Comparison of ENCODE assay signal across 8 cellular contexts in the genomic region with DNA sequence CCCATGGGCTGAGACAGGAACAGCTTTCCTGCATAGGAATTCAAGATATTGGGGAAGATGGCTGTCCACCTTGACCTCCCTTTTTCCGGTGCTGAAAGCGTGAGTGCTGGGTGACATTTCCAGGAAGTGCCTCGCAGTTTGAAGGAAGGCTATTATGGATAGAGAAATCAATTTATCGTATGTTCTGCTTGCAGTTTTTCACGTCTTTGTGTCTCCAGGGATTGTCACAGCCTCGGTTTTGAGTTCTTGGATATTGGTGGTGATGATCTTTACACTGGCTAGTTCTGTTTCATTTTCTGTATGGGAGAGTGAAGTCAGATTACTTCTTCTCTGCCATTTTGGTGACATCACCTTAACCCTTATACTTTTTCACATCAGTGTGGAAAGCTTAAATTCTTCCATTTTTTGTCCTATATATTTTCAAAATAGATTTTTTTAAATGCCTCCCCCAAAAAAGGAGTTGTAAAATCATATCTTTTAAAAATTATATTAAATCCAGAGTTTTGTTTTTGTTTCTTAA.
A peak's percentile ranks its signal among the peaks of the same experiment; 100 is the strongest.
DNase-seq lines count a peak whose midpoint lies in the region; ATAC-seq and TF ChIP-seq lines count a peak whose summit lies in the region.

No MANE protein-coding gene starts in this region.

- intact Hi-C loops in mammary epithelial cell (cut with micrococcal nuclease) (loop anchor here (1.0 to 10.0 kb wide), 3 partner anchors 222 to 547 kb away; no protein-coding TSS in a partner anchor), MCF 10A (cut with micrococcal nuclease) (loop anchor here (1.0 to 10.0 kb wide), 5 partner anchors 152 to 547 kb away; a partner anchor contains a TSS), posterior cingulate gyrus (cut with DNase I) (loop anchor here (1.0 kb wide), 1 partner anchor 222 kb away; no protein-coding TSS in a partner anchor)

- H3K4me1 ChIP-seq in mammary epithelial cell (ENCODE audit: insufficient read depth, low read length) (no peaks in the 10 kb centered on the region), thymus (ENCODE audit: control insufficient read depth, insufficient read depth, low read length) (peaks cover 7% of the 10 kb centered on the region)

- H3K79me2 ChIP-seq in mammary epithelial cell (ENCODE audit: insufficient read depth, low read length), result no peaks in the 10 kb centered on the region

- dilution Hi-C loops in mammary epithelial cell (cut with HindIII; ENCODE audit: low sequenced_read_pairs), result no loop called here

- CTCF ChIA-PET in mammary epithelial cell (lab: Charles Lee; ENCODE audit: low non-redundant PET), result no interaction called here
- CTCF ChIA-PET in MCF 10A (lab: Yijun Ruan, JAX), result interaction anchor here (0.6 to 11.5 kb wide), 7 partner anchors 12 to 600 kb away, joined by 3 to 127 read pairs (median 3); no protein-coding TSS in a partner anchor

- peak; percentile 64 for ATAC-seq in HG02981 (IDR thresholded peaks at IDR 0.05; ENCODE audit: unreplicated experiment)
- ATAC-seq in activated T-helper 17 cell treated with anti-CD3 and anti-CD28 coated beads, Interleukin-2, amount 50 U/mL, for 72 hours (replicated peaks), result peak; percentile 67

- in situ Hi-C loops in mammary epithelial cell (cut with MboI; ENCODE audit: low sequenced_read_pairs in 2 of 2), result loop anchor here (5.0 to 25.0 kb wide), 3 partner anchors 219 to 552 kb away; no protein-coding TSS in a partner anchor
- in situ Hi-C loops in ACHN (cut with HindIII; ENCODE audit: low pct_ligation_motif_present, low pct_unique_long_range_greater_than_20kb, low sequenced_read_pairs), result no loop called here

- DNase-seq in mammary epithelial cell (no peak), MCF 10A (ENCODE audit: unreplicated experiment) (no peak), posterior cingulate gyrus (no peak), ACHN (no peak), kidney tubule cell (ENCODE audit: low spot score) (no peak)

- no peaks in the 10 kb centered on the region for H3K9me3 ChIP-seq in mammary epithelial cell (replicated peaks; ENCODE audit: insufficient read depth, low read length)
- no peaks in the 10 kb centered on the region for H3K9me3 ChIP-seq in thymus (ENCODE audit: control insufficient read depth)

- no peak overlapping the region for H3K4me3 Mint-ChIP-seq in MCF 10A (ENCODE audit: unreplicated experiment)
- peak overlapping the region; percentile 94 for H3K4me3 Mint-ChIP-seq in activated T-helper 17 cell treated with anti-CD3 and anti-CD28 coated beads, Interleukin-2, amount 50 U/mL, for 72 hours

- no peak for TF ChIP-seq CTCF in mammary epithelial cell (conservative IDR thresholded peaks at IDR 0.05 in 1 of 2, IDR thresholded peaks at IDR 0.05 in 1 of 2; ENCODE audit: extremely low read depth in 1 of 2, insufficient read depth in 1 of 2, low read depth in 1 of 2, low read length in 2 of 2)
- no peak for TF ChIP-seq CTCF in MCF 10A (IDR thresholded peaks at IDR 0.05; ENCODE audit: unreplicated experiment)

- H3K36me3 ChIP-seq in mammary epithelial cell (ENCODE audit: insufficient read depth, low read length) (no peaks in the 10 kb centered on the region), thymus (ENCODE audit: control insufficient read depth, insufficient read depth) (no peaks in the 10 kb centered on the region)

- no peaks in the 10 kb centered on the region for H3K36me3 Mint-ChIP-seq in MCF 10A (ENCODE audit: insufficient read depth, unreplicated experiment)
- H3K36me3 Mint-ChIP-seq in activated T-helper 17 cell treated with anti-CD3 and anti-CD28 coated beads, Interleukin-2, amount 50 U/mL, for 72 hours (ENCODE audit: low read depth), result no peaks in the 10 kb centered on the region

- H3K27me3 Mint-ChIP-seq in MCF 10A (ENCODE audit: insufficient read depth, unreplicated experiment), result peaks cover 30% of the 10 kb centered on the region
- no peaks in the 10 kb centered on the region for H3K27me3 Mint-ChIP-seq in activated T-helper 17 cell treated with anti-CD3 and anti-CD28 coated beads, Interleukin-2, amount 50 U/mL, for 72 hours

- no peaks in the 10 kb centered on the region for H3K27me3 ChIP-seq in mammary epithelial cell (ENCODE audit: insufficient read depth, low read length)
- no peaks in the 10 kb centered on the region for H3K27me3 ChIP-seq in thymus (ENCODE audit: control insufficient read depth, insufficient read depth)

- H3K4me1 Mint-ChIP-seq in MCF 10A (ENCODE audit: insufficient read depth, unreplicated experiment), result no peaks in the 10 kb centered on the region
- H3K4me1 Mint-ChIP-seq in activated T-helper 17 cell treated with anti-CD3 and anti-CD28 coated beads, Interleukin-2, amount 50 U/mL, for 72 hours, result peaks cover 11% of the 10 kb centered on the region

- BruUV-seq in mammary epithelial cell (replicated peaks; lab: Mats Ljungman, UMichigan) (no TSS peak), MCF 10A (replicated peaks; lab: Mats Ljungman, UMichigan) (no TSS peak)

- POLR2A ChIA-PET in MCF 10A (lab: Yijun Ruan, JAX), result interaction anchor here (0.9 to 1.2 kb wide), 2 partner anchors 220 to 224 kb away, joined by 3 to 8 read pairs; no protein-coding TSS in a partner anchor

- no peaks in the 10 kb centered on the region for H4K20me1 ChIP-seq in mammary epithelial cell (ENCODE audit: insufficient read depth, low read length)

- H3K9ac ChIP-seq in mammary epithelial cell (ENCODE audit: insufficient read depth, low read length), result no peak overlapping the region

- H2AFZ ChIP-seq in mammary epithelial cell (ENCODE audit: low read depth, low read length), result peak overlapping the region; percentile 59

- no peaks in the 10 kb centered on the region for H3K9me3 Mint-ChIP-seq in MCF 10A (ENCODE audit: unreplicated experiment)
- H3K9me3 Mint-ChIP-seq in activated T-helper 17 cell treated with anti-CD3 and anti-CD28 coated beads, Interleukin-2, amount 50 U/mL, for 72 hours, result peaks cover 7% of the 10 kb centered on the region

- H3K4me3 ChIP-seq in mammary epithelial cell (replicated peaks in 1 of 3; ENCODE audit: insufficient read depth in 1 of 3, low read depth in 2 of 3, low read length in 3 of 3), result no peak overlapping the region
- H3K4me3 ChIP-seq in thymus (ENCODE audit: low read length), result peak overlapping the region; percentile 53

- H3K27ac Mint-ChIP-seq in MCF 10A (ENCODE audit: low read depth, unreplicated experiment), result no peak overlapping the region
- peak overlapping the region; percentile 90 for H3K27ac Mint-ChIP-seq in activated T-helper 17 cell treated with anti-CD3 and anti-CD28 coated beads, Interleukin-2, amount 50 U/mL, for 72 hours

- 72% methylated on average over 5 of the region's 6 CpGs for WGBS in mammary epithelial cell (ENCODE audit: low coverage, missing lambda C conversion rate)
- 69% methylated on average over 6 of the region's 6 CpGs for WGBS in thymus

- H3K27ac ChIP-seq in mammary epithelial cell (ENCODE audit: insufficient read depth, low read depth, low read length), result no peak overlapping the region
- H3K27ac ChIP-seq in thymus (ENCODE audit: low read depth), result no peak overlapping the region

- no peak overlapping the region for H3K4me2 ChIP-seq in mammary epithelial cell (ENCODE audit: insufficient read depth, low read depth, low read length)
